ENCODE assay signal across 21 cellular contexts in genomic region chr6:41294463-41294862, GRCh38. TPM values are rescaled to one million over a fixed set of nuclear protein-coding genes. Genes with fewer than 3 reads are reported as not detected.
DNase-seq lines count a peak whose midpoint lies in the region; ATAC-seq, FAIRE-seq and TF ChIP-seq lines count a peak whose summit lies in the region.
"Had no signal": no experiment of that assay in that cellular context is flagged by ENCODE, and none has a peak within 500 bp of the region (broad histone marks: within the 10 kb centered on the region; RNA-seq: fewer than 3 reads in every experiment).

No MANE protein-coding gene starts in this region.

- no peak overlapping the region for H3K4ac ChIP-seq in H1 (replicated peaks; ENCODE audit: insufficient read length, low read depth, low read length)

- H2BK5ac ChIP-seq in H1 (ENCODE audit: low read depth, low read length), result no peak overlapping the region; the same call in 1 of the 2 replicates

- peaks cover 20 to 27% (median 24%) of the 10 kb centered on the region in 3 donors for H3K4me1 Mint-ChIP-seq in CD8-positive, alpha-beta memory T cell

- H3K9me3 Mint-ChIP-seq in CD8-positive, alpha-beta memory T cell, result no peaks in the 10 kb centered on the region

- no peak overlapping the region for H3K9ac ChIP-seq in H1 (replicated peaks in 1 of 4; ENCODE audit: extremely low read depth in 1 of 4, low read depth in 3 of 4, low read length in 3 of 4)
- H3K9ac ChIP-seq: KMS-11 had no signal

- no peak overlapping the region for H4K5ac ChIP-seq in H1 (ENCODE audit: insufficient read length, low read depth, low read length)

- H3K23me2 ChIP-seq in H1 (ENCODE audit: low read depth, low read length), result no peaks in the 10 kb centered on the region

- no peak for TF ChIP-seq EP300 in H1 (IDR thresholded peaks at IDR 0.05; ENCODE audit: borderline replicate concordance in 1 of 2, low read depth in 2 of 2, low read length in 2 of 2)

- no peak overlapping the region for H3K56ac ChIP-seq in H1 (replicated peaks; ENCODE audit: insufficient read length, low read depth, low read length)

- no peak overlapping the region for H3K4me2 ChIP-seq in H1 (ENCODE audit: insufficient read depth in 1 of 2, low read depth in 2 of 2, low read length in 2 of 2)
- H3K4me2 ChIP-seq: A549, KMS-11 had no signal

- no peak for TF ChIP-seq CTCF in H1 (IDR thresholded peaks at IDR 0.05; ENCODE audit: control extremely low read depth in 1 of 3, insufficient read depth in 1 of 3, low read depth in 1 of 3, low read length in 3 of 3)

- H3K27me3 ChIP-seq in H1 (replicated peaks in 1 of 4; ENCODE audit: control insufficient read depth in 3 of 4, extremely low read depth in 1 of 4, insufficient read depth in 3 of 4, low read length in 3 of 4), result peaks cover 2 to 20% (median 10%) of the 10 kb centered on the region in 4 experiments
- H3K27me3 ChIP-seq in CD8-positive, alpha-beta memory T cell (ENCODE audit: insufficient read depth, low read length, poor library complexity, severe bottlenecking), result no peaks in the 10 kb centered on the region
- H3K27me3 ChIP-seq: Peyer's patch had no signal

- FAIRE-seq in H1 (lab: Jason Lieb, UNC), result no peak
- FAIRE-seq: A549, HepG2 had no signal

- H4K8ac ChIP-seq in H1 (ENCODE audit: extremely low read depth, insufficient read depth, low read length), result no peak overlapping the region

- H2BK120ac ChIP-seq in H1 (replicated peaks; ENCODE audit: low read depth, low read length), result no peak overlapping the region

- H3K4me3 ChIP-seq in H1 (ENCODE audit: extremely low read depth in 1 of 4, insufficient read depth in 2 of 4, low read depth in 3 of 4, low read length in 4 of 4), result no peak overlapping the region
- H3K4me3 ChIP-seq in CD8-positive, alpha-beta memory T cell (ENCODE audit: low read length), result no peak overlapping the region
- H3K4me3 ChIP-seq: A549, Peyer's patch had no signal

- no peak overlapping the region for H4K91ac ChIP-seq in H1 (replicated peaks; ENCODE audit: insufficient read length, low read length)

- H3K23ac ChIP-seq in H1 (ENCODE audit: insufficient read length), result no peak overlapping the region

- H3K27ac Mint-ChIP-seq in CD8-positive, alpha-beta memory T cell, result no peak overlapping the region

- no peaks in the 10 kb centered on the region for H4K20me1 ChIP-seq in H1 (replicated peaks in 1 of 2; ENCODE audit: control insufficient read depth in 1 of 2, insufficient read depth in 2 of 2, low read length in 2 of 2)

- no peak overlapping the region for H3K27ac ChIP-seq in H1 (ENCODE audit: low read depth, low read length)
- H3K27ac ChIP-seq in CD8-positive, alpha-beta memory T cell (ENCODE audit: low read depth, low read length), result no peak overlapping the region
- H3K27ac ChIP-seq: A549, KMS-11, Peyer's patch had no signal

- no peak for ATAC-seq in left ventricle myocardium superior
- ATAC-seq: A549, HepG2, Right ventricle myocardium inferior had no signal

- no peak overlapping the region; the same call in 1 of the 2 replicates for H3K18ac ChIP-seq in H1 (ENCODE audit: extremely low read depth, low read length)

- no peak overlapping the region for H2AFZ ChIP-seq in H1 (ENCODE audit: low read length)

- no CpG with 5 or more reads among the region's 3 CpGs for WGBS in H1 (ENCODE audit: extremely low coverage in 1 of 2, insufficient coverage in 1 of 2, insufficient read length in 1 of 2, insufficient replicate concordance in 2 of 2, low coverage in 1 of 2, low lambda C conversion rate in 2 of 2, missing lambda C conversion rate in 1 of 2), 2 experiments

- CTCF ChIA-PET in H1 (lab: Charles Lee; ENCODE audit: partially characterized antibody), result interaction anchor here (1.5 to 2.1 kb wide), 2 partner anchors 12 kb away, joined by 5 to 8 read pairs; no protein-coding TSS in a partner anchor
- CTCF ChIA-PET in CD8-positive, alpha-beta memory T cell (lab: Charles Lee), result no interaction called here

- no peak overlapping the region for H3K4me3 Mint-ChIP-seq in CD8-positive, alpha-beta memory T cell

- no peaks in the 10 kb centered on the region for H3K79me1 ChIP-seq in H1 (ENCODE audit: low read depth, low read length)

- no peak overlapping the region for H2AK5ac ChIP-seq in H1 (ENCODE audit: low read depth, low read length)

- no peaks in the 10 kb centered on the region for H3K36me3 Mint-ChIP-seq in CD8-positive, alpha-beta memory T cell

- peaks cover 2 to 11% (median 5%) of the 10 kb centered on the region in 4 experiments; a peak in 4 of 7 replicates for H3K4me1 ChIP-seq in H1 (replicated peaks in 1 of 4; ENCODE audit: control insufficient read depth in 3 of 4, insufficient read depth in 4 of 4, low read length in 3 of 4)
- H3K4me1 ChIP-seq in CD8-positive, alpha-beta memory T cell (ENCODE audit: insufficient read depth, low read length), result peaks cover 14% of the 10 kb centered on the region
- H3K4me1 ChIP-seq: A549, Caco-2 had no signal

- no peak for TF ChIP-seq POLR2A in H1 (IDR thresholded peaks at IDR 0.05; ENCODE audit: control extremely low read depth in 1 of 2, low read depth in 2 of 2, low read length in 2 of 2)

- H2BK20ac ChIP-seq in H1 (ENCODE audit: low read length), result no peak overlapping the region

- H3K9me3 ChIP-seq in H1 (ENCODE audit: insufficient read depth in 2 of 2, low read depth in 1 of 2, low read length in 1 of 2), result peaks cover 10 to 11% of the 10 kb centered on the region in 2 experiments; a peak in 3 of 4 replicates
- H3K9me3 ChIP-seq in CD8-positive, alpha-beta memory T cell (ENCODE audit: low read length), result no peaks in the 10 kb centered on the region
- H3K9me3 ChIP-seq: A549, Peyer's patch had no signal

- peak overlapping the region; percentile 62; the same call in 1 of the 2 replicates for H2BK12ac ChIP-seq in H1 (ENCODE audit: low read depth, low read length)

- no peaks in the 10 kb centered on the region for H3K79me2 ChIP-seq in H1 (ENCODE audit: control insufficient read depth in 1 of 2, insufficient read depth in 2 of 2, low read length in 2 of 2)

- DNase-seq in NCI-H748 (lab: John Stamatoyannopoulos, UW; ENCODE audit: unreplicated experiment) (peak; percentile 35), NCI-H748 treated with DMSO at 0.1 percent for 48 hours (lab: John Stamatoyannopoulos, UW) (no peak), H1 (ENCODE audit: low read depth in 1 of 2, low spot score in 2 of 2) (peak in 1 of 2 experiments; percentile 41), left ventricle myocardium superior (no peak), Ammon's horn (ENCODE audit: low spot score) (no peak)
- peak; percentile 41 for DNase-seq in stimulated activated CD4-positive, alpha-beta T cell treated with anti-CD3 and anti-CD28 coated beads, Interleukin-1b, Interleukin-23, amount 100 ng/mL, for 48 hours
- no peak for DNase-seq in stimulated activated CD4-positive, alpha-beta T cell treated with anti-CD3 and anti-CD28 coated beads, Interleukin-4, amount 100 ng/mL, for 1 hour
- no peak for DNase-seq in CD8-positive, alpha-beta memory T cell
- DNase-seq: Caco-2, DMS153, EL, H7, NCI-H1694, NCI-H226, NCI-H82, Peyer's patch had no signal

- no peak overlapping the region for H3K14ac ChIP-seq in H1 (ENCODE audit: insufficient read length)

- H3K36me3 ChIP-seq in H1 (ENCODE audit: control insufficient read depth in 2 of 4, insufficient read depth in 4 of 4, low read length in 3 of 4), result no peaks in the 10 kb centered on the region
- no peaks in the 10 kb centered on the region for H3K36me3 ChIP-seq in CD8-positive, alpha-beta memory T cell (ENCODE audit: insufficient read depth, low read length)
- H3K36me3 ChIP-seq: Peyer's patch had no signal

- POLR2A ChIA-PET in H1 (lab: Charles Lee; ENCODE audit: partially characterized antibody), result no interaction called here
- POLR2A ChIA-PET in CD8-positive, alpha-beta memory T cell (lab: Charles Lee), result no interaction called here

- H3K27me3 Mint-ChIP-seq in CD8-positive, alpha-beta memory T cell, result peaks cover 0 to 5% of the 10 kb centered on the region in 2 donors

- intact Hi-C loops in left ventricle myocardium superior (cut with micrococcal nuclease), result no loop called here

- TF ChIP-seq RAD21 in H1 (IDR thresholded peaks at IDR 0.05 in 1 of 2, conservative IDR thresholded peaks at IDR 0.05 in 1 of 2; ENCODE audit: low read depth in 2 of 2, low read length in 2 of 2), result no peak

- H2BK15ac ChIP-seq in H1 (ENCODE audit: low read length), result no peak overlapping the region; the same call in 1 of the 2 replicates

TF ChIP-seq in H1, 55 proteins besides CTCF, POLR2A, EP300 and RAD21:
- TF ChIP-seq MAX (IDR thresholded peaks at IDR 0.05) (peak; percentile 28; the same call in 1 of the 2 replicates), JUND (IDR thresholded peaks at IDR 0.05; ENCODE audit: low read length) (no peak)

RNA-seq across cellular contexts. Expression of gene TREM1, which starts 8.0 kb away (rescaled TPM):
- total RNA-seq in H1 (2021; fragmentation: NEBNext Ultra II Directional; extraction: Animal tissue kit (Norgen Biotek cat#: 25700)), result not detected in 2 replicates
- not detected in 2 replicates for polyA plus RNA-seq in H1 (2011; rRNA removed)
- polyA plus RNA-seq in H1 (2011; cell fraction: cytosol; rRNA removed), result not detected
- not detected for polyA plus RNA-seq in H1 (2011; cell fraction: nucleus; rRNA removed)
- polyA plus RNA-seq in H1 (2012, experiment 1 of 2), result not detected in 4 replicates
- polyA plus RNA-seq in H1 (2012, experiment 2 of 2), result not detected
- polyA plus RNA-seq in H1 (2013, experiment 1 of 2), result not detected
- not detected for polyA plus RNA-seq in H1 (2013, experiment 2 of 2)
- not detected in 2 replicates for polyA minus RNA-seq in H1 (2011; rRNA and poly(A)+ RNA removed)
- not detected for polyA minus RNA-seq in H1 (2011; cell fraction: cytosol; rRNA and poly(A)+ RNA removed)
- polyA minus RNA-seq in H1 (2011; cell fraction: nucleus; rRNA and poly(A)+ RNA removed), result not detected
- 0.92 TPM for total RNA-seq in left ventricle myocardium superior
- total RNA-seq in CD8-positive, alpha-beta memory T cell, result not detected
- not detected for polyA plus RNA-seq in CD8-positive, alpha-beta memory T cell
- total RNA-seq: Caco-2, H7, HepG2, M059J had no signal
- polyA plus RNA-seq: A549 had no signal

RNA-seq across cellular contexts. Expression of gene NCR2, which starts 40.9 kb away (rescaled TPM):
- not detected in 2 replicates for total RNA-seq in H1 (2021; fragmentation: NEBNext Ultra II Directional; extraction: Animal tissue kit (Norgen Biotek cat#: 25700))
- not detected in 2 replicates for polyA plus RNA-seq in H1 (2011; rRNA removed)
- not detected for polyA plus RNA-seq in H1 (2011; cell fraction: cytosol; rRNA removed)
- polyA plus RNA-seq in H1 (2011; cell fraction: nucleus; rRNA removed), result not detected
- not detected in 4 replicates for polyA plus RNA-seq in H1 (2012, experiment 1 of 2)
- not detected for polyA plus RNA-seq in H1 (2012, experiment 2 of 2)
- not detected for polyA plus RNA-seq in H1 (2013, experiment 1 of 2)
- polyA plus RNA-seq in H1 (2013, experiment 2 of 2), result not detected
- not detected in 2 replicates for polyA minus RNA-seq in H1 (2011; rRNA and poly(A)+ RNA removed)
- not detected for polyA minus RNA-seq in H1 (2011; cell fraction: cytosol; rRNA and poly(A)+ RNA removed)
- polyA minus RNA-seq in H1 (2011; cell fraction: nucleus; rRNA and poly(A)+ RNA removed), result not detected
- total RNA-seq in left ventricle myocardium superior, result not detected
- not detected for total RNA-seq in CD8-positive, alpha-beta memory T cell
- not detected for polyA plus RNA-seq in CD8-positive, alpha-beta memory T cell
- total RNA-seq: Caco-2, H7, HepG2, M059J, Peyer's patch, Right ventricle myocardium inferior had no signal
- polyA plus RNA-seq: A549, HepG2 had no signal

Comparison
In these comparisons a context has a peak if more than half of its experiments do, and no peak if none do; other contexts are left out.
1. DNase-seq: peak in NCI-H748 (single experiment) and stimulated activated CD4-positive, alpha-beta T cell treated with anti-CD3 and anti-CD28 coated beads, Interleukin-1b, Interleukin-23, amount 100 ng/mL, for 48 hours (single experiment); none in NCI-H748 treated with DMSO at 0.1 percent for 48 hours (single experiment), stimulated activated CD4-positive, alpha-beta T cell treated with anti-CD3 and anti-CD28 coated beads, Interleukin-4, amount 100 ng/mL, for 1 hour (single experiment), left ventricle myocardium superior (single experiment), CD8-positive, alpha-beta memory T cell (0 of 5) and Ammon's horn (single experiment).